ENCODE assay signal across 28 cellular contexts in the genomic region with DNA sequence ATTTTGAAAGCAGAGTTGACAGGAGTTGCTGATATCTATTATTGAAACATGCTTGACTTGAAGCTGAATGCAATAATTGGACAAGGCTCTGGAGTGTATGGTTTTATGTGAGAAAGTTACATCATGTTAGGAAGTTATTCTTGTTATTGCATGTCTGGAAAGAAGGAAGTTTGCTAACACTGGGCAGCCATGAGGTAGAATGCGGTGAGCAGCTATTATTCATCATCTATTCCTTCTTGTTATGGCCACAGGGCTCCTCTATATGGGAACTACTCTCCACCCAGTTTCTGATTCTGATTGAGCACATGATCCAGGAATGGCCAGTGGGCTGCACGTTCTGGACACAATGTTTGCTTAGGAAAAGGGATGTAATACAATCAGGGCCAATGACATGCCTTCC.
"Had no signal": no experiment of that assay in that cellular context is flagged by ENCODE, and none has a peak within 500 bp of the region (broad histone marks: within the 10 kb centered on the region; RNA-seq: fewer than 3 reads in every experiment).

No MANE protein-coding gene starts in this region.

- H3K9me3 ChIP-seq: lower lobe of right lung, right lobe of liver, stomach, suprapubic skin, transverse colon had no signal

- H3K9me3 Mint-ChIP-seq: activated naive CD8-positive, alpha-beta T cell treated with anti-CD3 and anti-CD28 coated beads for 36 hours; activated T-cell treated with anti-CD3 and anti-CD28 coated beads, Interleukin-2, amount 50 U/mL, for 24 hours; activated T-helper 17 cell treated with anti-CD3 and anti-CD28 coated beads, Interleukin-2, amount 50 U/mL, for 72 hours; endodermal cell; immature natural killer cell; neural crest cell; T-helper 2 cell treated with Interferon-gamma antibody and Interleukin-4, amounts not matched to agents 5 μg/mL and 100 μg/mL, for 36 hours had no signal

- H3K27me3 Mint-ChIP-seq: activated naive CD8-positive, alpha-beta T cell treated with anti-CD3 and anti-CD28 coated beads for 36 hours had no signal

- H3K4me3 ChIP-seq: cardiac muscle cell, hepatocyte, lower lobe of right lung, right lobe of liver, skin epidermis, stomach, suprapubic skin, transverse colon had no signal

- H3K4me1 Mint-ChIP-seq: activated naive CD8-positive, alpha-beta T cell treated with anti-CD3 and anti-CD28 coated beads for 36 hours; activated T-helper 17 cell treated with anti-CD3 and anti-CD28 coated beads, Interleukin-2, amount 50 U/mL, for 72 hours; immature natural killer cell; naive B cell; neural crest cell had no signal

- H3K4me1 ChIP-seq: lower lobe of right lung, right lobe of liver, stomach, suprapubic skin, transverse colon had no signal

- DNase-seq: activated CD8-positive, alpha-beta memory T cell treated with anti-CD3 and anti-CD28 coated beads for 24 hours; activated CD8-positive, alpha-beta memory T cell treated with anti-CD3 and anti-CD28 coated beads, Interleukin-2, amount 50 U/mL, for 4 hours; activated naive CD4-positive, alpha-beta T cell; activated naive CD8-positive, alpha-beta T cell treated with anti-CD3 and anti-CD28 coated beads for 36 hours; activated T-cell treated with anti-CD3 and anti-CD28 coated beads, Interleukin-2, amount 50 U/mL, for 24 hours; cortex of kidney; endodermal cell; foreskin fibroblast; immature natural killer cell; lower lobe of right lung; naive B cell; occipital lobe; posterior cingulate gyrus; right lobe of liver; stimulated activated CD4-positive, alpha-beta T cell treated with anti-CD3 and anti-CD28 coated beads, Interleukin-1b, Interleukin-23, amount 100 ng/mL, for 48 hours; stomach; transverse colon; WERI-Rb-1 had no signal

- H3K27ac Mint-ChIP-seq: activated naive CD8-positive, alpha-beta T cell treated with anti-CD3 and anti-CD28 coated beads for 36 hours; activated T-cell treated with anti-CD3 and anti-CD28 coated beads, Interleukin-2, amount 50 U/mL, for 24 hours; activated T-helper 17 cell treated with anti-CD3 and anti-CD28 coated beads, Interleukin-2, amount 50 U/mL, for 72 hours; endodermal cell; immature natural killer cell; T-helper 2 cell treated with Interferon-gamma antibody and Interleukin-4, amounts not matched to agents 5 μg/mL and 100 μg/mL, for 36 hours had no signal

- H3K36me3 ChIP-seq: cardiac muscle cell, lower lobe of right lung, right lobe of liver, stomach, suprapubic skin, transverse colon, WERI-Rb-1 had no signal

- H3K4me3 Mint-ChIP-seq: activated naive CD8-positive, alpha-beta T cell treated with anti-CD3 and anti-CD28 coated beads for 36 hours; activated T-cell treated with anti-CD3 and anti-CD28 coated beads, Interleukin-2, amount 50 U/mL, for 24 hours; activated T-helper 17 cell treated with anti-CD3 and anti-CD28 coated beads, Interleukin-2, amount 50 U/mL, for 72 hours; endodermal cell; immature natural killer cell; naive B cell; neural crest cell; T-helper 2 cell treated with Interferon-gamma antibody and Interleukin-4, amounts not matched to agents 5 μg/mL and 100 μg/mL, for 36 hours had no signal

- ATAC-seq: activated T-helper 17 cell treated with anti-CD3 and anti-CD28 coated beads, Interleukin-2, amount 50 U/mL, for 72 hours; left lobe of liver; lower lobe of right lung; right lobe of liver had no signal

- FAIRE-seq: TTC549, urothelium cell line had no signal

- H3K36me3 Mint-ChIP-seq: activated naive CD8-positive, alpha-beta T cell treated with anti-CD3 and anti-CD28 coated beads for 36 hours; immature natural killer cell; naive B cell had no signal

- H3K27me3 ChIP-seq: hepatocyte, right lobe of liver, stomach, suprapubic skin, transverse colon had no signal

- H3K27ac ChIP-seq: cardiac muscle cell, hepatocyte, lower lobe of right lung, right lobe of liver, skin epidermis, stomach, suprapubic skin, transverse colon, WERI-Rb-1 had no signal
